24 cellular contexts compared by ENCODE assay signal in the genomic region with DNA sequence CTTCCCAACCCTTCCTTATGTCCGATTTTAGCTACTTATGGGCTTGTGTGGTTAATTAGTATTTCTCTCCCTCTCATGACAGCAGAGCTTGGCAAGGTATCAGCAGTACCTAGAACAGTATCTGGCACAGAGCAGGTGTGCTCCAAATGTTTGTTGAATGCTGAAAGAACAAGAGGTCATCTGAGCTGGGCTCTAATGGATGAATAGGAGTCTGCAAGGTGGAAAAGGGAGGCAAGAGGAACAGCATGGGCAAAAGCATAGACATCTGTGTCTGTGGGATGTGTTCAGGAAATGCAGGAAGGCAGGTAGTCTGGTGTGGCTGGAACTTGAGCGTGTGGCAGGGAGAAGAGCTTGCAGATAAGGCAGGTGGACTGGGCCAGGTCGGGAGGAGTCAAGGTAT. TPM values are rescaled to one million over a fixed set of nuclear protein-coding genes. Genes with fewer than 3 reads are reported as not detected.
"Had no signal": no experiment of that assay in that cellular context is flagged by ENCODE, and none has a peak within 500 bp of the region (broad histone marks: within the 10 kb centered on the region; RNA-seq: fewer than 3 reads in every experiment).

No MANE protein-coding gene starts in this region.

- H3K9me3 Mint-ChIP-seq: IgD-negative memory B cell had no signal

- FAIRE-seq: HTR-8/SVneo, K562, RCC 7860 had no signal

- H3K27ac ChIP-seq: HL-60, KMS-11, SJSA1, SK-N-MC had no signal

- H3K4me3 ChIP-seq: K562, SJSA1, SK-N-MC had no signal

- H3K4me1 ChIP-seq: SJSA1 had no signal

- H3K4me2 ChIP-seq: KMS-11 had no signal

- DNase-seq: Kasumi-1, MM.1S, NCI-H1092 treated with DMSO at 0.1 percent for 48 hours, NCI-H1436, NCI-H187, NCI-H2081, NCI-H2107, NCI-H2227 treated with DMSO at 0.1 percent for 48 hours, NCI-H446, NCI-H510A, NCI-H524 treated with DMSO at 0.1 percent for 48 hours, NCI-H69, NCI-H774, Right ventricle myocardium superior, RPMI8226, SIG-M5 had no signal

- H3K36me3 Mint-ChIP-seq: IgD-negative memory B cell had no signal

- ATAC-seq: K562 had no signal

- H3K4me1 Mint-ChIP-seq: IgD-negative memory B cell had no signal

- H3K9me3 ChIP-seq: SJSA1 had no signal

RNA-seq across cellular contexts. Expression of gene PRG3, which starts 19.0 kb away (rescaled TPM):
- polyA plus RNA-seq: IgD-negative memory B cell had no signal

RNA-seq across cellular contexts. Expression of gene P2RX3, which starts 23.8 kb away (rescaled TPM):
- polyA plus RNA-seq: IgD-negative memory B cell, K562 had no signal

RNA-seq across cellular contexts. Expression of gene PRG2, which starts 28.5 kb away (rescaled TPM):
- polyA plus RNA-seq: IgD-negative memory B cell had no signal
